14 cellular contexts compared by ENCODE assay signal in genomic region chr7:142418316-142418715, GRCh38.
DNase-seq lines count a peak whose midpoint lies in the region; ATAC-seq, FAIRE-seq and TF ChIP-seq lines count a peak whose summit lies in the region.
"Had no signal": no experiment of that assay in that cellular context is flagged by ENCODE, and none has a peak within 500 bp of the region (broad histone marks: within the 10 kb centered on the region; RNA-seq: fewer than 3 reads in every experiment).

No MANE protein-coding gene starts in this region.

- H2BK5ac ChIP-seq in H1 (ENCODE audit: low read depth, low read length): no peak overlapping the region

- H3K4me3 ChIP-seq in CD8-positive, alpha-beta T cell (ENCODE audit: low read depth, low read length): no peak overlapping the region
- H3K4me3 ChIP-seq in H1 (ENCODE audit: extremely low read depth in 1 of 4, insufficient read depth in 2 of 4, low read depth in 3 of 4, low read length in 4 of 4): no peak overlapping the region

- CTCF ChIA-PET in CD8-positive, alpha-beta T cell (lab: Charles Lee): interaction anchor here (1.0 to 2.4 kb wide), 5 partner anchors 25 to 392 kb away, joined by 3 to 11 read pairs (median 3); no protein-coding TSS in a partner anchor
- CTCF ChIA-PET in H1 (lab: Charles Lee; ENCODE audit: partially characterized antibody) (interaction anchor here (0.6 to 7.2 kb wide), 15 partner anchors 12 to 241 kb away, joined by 3 to 78 read pairs (median 3); no protein-coding TSS in a partner anchor), RWPE1 (lab: Yijun Ruan, JAX) (no interaction called here)

- H2BK120ac ChIP-seq in H1 (replicated peaks; ENCODE audit: low read depth, low read length): no peak overlapping the region

- H4K91ac ChIP-seq in H1 (replicated peaks; ENCODE audit: insufficient read length, low read length): no peak overlapping the region

- H3K27ac ChIP-seq in CD8-positive, alpha-beta T cell (ENCODE audit: low read depth, low read length): no peak overlapping the region
- H3K27ac ChIP-seq in H1 (ENCODE audit: low read depth, low read length) (no peak overlapping the region), RWPE1 (no peak overlapping the region)
- H3K27ac ChIP-seq: KMS-11 had no signal

- H3K79me2 ChIP-seq in H1 (ENCODE audit: control insufficient read depth in 1 of 2, insufficient read depth in 2 of 2, low read length in 2 of 2): no peaks in the 10 kb centered on the region

- ATAC-seq in CD8-positive, alpha-beta T cell: no peak
- no peak for ATAC-seq in GM21390 (IDR thresholded peaks at IDR 0.05; ENCODE audit: unreplicated experiment)

- no peak overlapping the region for H3K9ac ChIP-seq in H1 (replicated peaks in 1 of 4; ENCODE audit: extremely low read depth in 1 of 4, low read depth in 3 of 4, low read length in 3 of 4)
- H3K9ac ChIP-seq: KMS-11 had no signal

- no peak overlapping the region for H2BK15ac ChIP-seq in H1 (ENCODE audit: low read length)

- POLR2A ChIA-PET in CD8-positive, alpha-beta T cell (lab: Charles Lee): no interaction called here
- POLR2A ChIA-PET in H1 (lab: Charles Lee; ENCODE audit: partially characterized antibody) (no interaction called here), RWPE1 (lab: Yijun Ruan, JAX; ENCODE audit: low non-redundant PET) (no interaction called here)

- DNase-seq in AML-193 (lab: John Stamatoyannopoulos, UW) (peak; percentile 32 to 50), MV-4-11 (lab: John Stamatoyannopoulos, UW) (peak; percentile 44), H1 (ENCODE audit: low read depth in 1 of 2, low spot score in 2 of 2) (no peak), RWPE1 (ENCODE audit: low spot score) (no peak), SHP77 (lab: John Stamatoyannopoulos, UW) (no peak), NCI-H82 treated with DMSO at 0.1 percent for 48 hours (lab: John Stamatoyannopoulos, UW; ENCODE audit: unreplicated experiment) (no peak)
- DNase-seq in CD8-positive, alpha-beta T cell: no peak
- DNase-seq: H9, NCI-H2107, NCI-H345, NCI-H526 treated with DMSO at 0.1 percent for 48 hours, SW 1271 had no signal

- H4K5ac ChIP-seq in H1 (ENCODE audit: insufficient read length, low read depth, low read length): no peak overlapping the region

- H3K9me3 Mint-ChIP-seq in CD8-positive, alpha-beta T cell: no peaks in the 10 kb centered on the region
- H3K9me3 Mint-ChIP-seq: H9 had no signal

- no peak for TF ChIP-seq EP300 in H1 (IDR thresholded peaks at IDR 0.05; ENCODE audit: borderline replicate concordance in 1 of 2, low read depth in 2 of 2, low read length in 2 of 2)

- no peak overlapping the region for H2BK20ac ChIP-seq in H1 (ENCODE audit: low read length)

- H3K23ac ChIP-seq in H1 (ENCODE audit: insufficient read length): no peak overlapping the region

- H3K4me3 Mint-ChIP-seq in CD8-positive, alpha-beta T cell: no peak overlapping the region
- H3K4me3 Mint-ChIP-seq: H9 had no signal

- no peaks in the 10 kb centered on the region for H3K36me3 Mint-ChIP-seq in CD8-positive, alpha-beta T cell

- intact Hi-C loops in CD8-positive, alpha-beta T cell (cut with DNase I, micrococcal nuclease): no loop called here

- peak overlapping the region; percentile 46 for H3K27ac Mint-ChIP-seq in CD8-positive, alpha-beta T cell
- H3K27ac Mint-ChIP-seq: H9 had no signal

- H4K8ac ChIP-seq in H1 (ENCODE audit: extremely low read depth, insufficient read depth, low read length): no peak overlapping the region

- no peak overlapping the region for H3K4me2 ChIP-seq in H1 (ENCODE audit: insufficient read depth in 1 of 2, low read depth in 2 of 2, low read length in 2 of 2)
- H3K4me2 ChIP-seq: KMS-11 had no signal

- no peak overlapping the region for H3K18ac ChIP-seq in H1 (ENCODE audit: extremely low read depth, low read length)

- 85% methylated on average over 4 of the region's 4 CpGs; no CpG with 5 or more reads in 1 of the 2 experiments for WGBS in H1 (ENCODE audit: extremely low coverage in 1 of 2, insufficient coverage in 1 of 2, insufficient read length in 1 of 2, insufficient replicate concordance in 2 of 2, low coverage in 1 of 2, low lambda C conversion rate in 2 of 2, missing lambda C conversion rate in 1 of 2), 2 experiments

- no peaks in the 10 kb centered on the region for H3K27me3 Mint-ChIP-seq in CD8-positive, alpha-beta T cell (ENCODE audit: low read depth)

- FAIRE-seq in H1 (lab: Jason Lieb, UNC): no peak

- peak overlapping the region; percentile 96 for H2AFZ ChIP-seq in H1 (ENCODE audit: low read length)

- H3K56ac ChIP-seq in H1 (replicated peaks; ENCODE audit: insufficient read length, low read depth, low read length): no peak overlapping the region

- no peaks in the 10 kb centered on the region for H3K27me3 ChIP-seq in CD8-positive, alpha-beta T cell (ENCODE audit: insufficient read depth, low read length)
- no peaks in the 10 kb centered on the region for H3K27me3 ChIP-seq in H1 (replicated peaks in 1 of 4; ENCODE audit: control insufficient read depth in 3 of 4, extremely low read depth in 1 of 4, insufficient read depth in 3 of 4, low read length in 3 of 4)

- H3K36me3 ChIP-seq in CD8-positive, alpha-beta T cell (ENCODE audit: insufficient read depth, low read length): no peaks in the 10 kb centered on the region
- no peaks in the 10 kb centered on the region for H3K36me3 ChIP-seq in H1 (ENCODE audit: control insufficient read depth in 2 of 4, insufficient read depth in 4 of 4, low read length in 3 of 4)

- H4K20me1 ChIP-seq in H1 (replicated peaks in 1 of 2; ENCODE audit: control insufficient read depth in 1 of 2, insufficient read depth in 2 of 2, low read length in 2 of 2): no peaks in the 10 kb centered on the region

- H3K79me1 ChIP-seq in H1 (ENCODE audit: low read depth, low read length): no peaks in the 10 kb centered on the region

- H2BK12ac ChIP-seq in H1 (ENCODE audit: low read depth, low read length): no peak overlapping the region

- H3K23me2 ChIP-seq in H1 (ENCODE audit: low read depth, low read length): no peaks in the 10 kb centered on the region

- no peak for TF ChIP-seq POLR2A in H1 (IDR thresholded peaks at IDR 0.05; ENCODE audit: control extremely low read depth in 1 of 2, low read depth in 2 of 2, low read length in 2 of 2)

- no peak overlapping the region for H2AK5ac ChIP-seq in H1 (ENCODE audit: low read depth, low read length)

- TF ChIP-seq CTCF in CD8-positive, alpha-beta T cell (IDR thresholded peaks at IDR 0.05): no peak
- TF ChIP-seq CTCF in H1 (IDR thresholded peaks at IDR 0.05; ENCODE audit: control extremely low read depth in 1 of 3, insufficient read depth in 1 of 3, low read depth in 1 of 3, low read length in 3 of 3) (no peak), RWPE1 (conservative IDR thresholded peaks at IDR 0.05; ENCODE audit: low read depth) (no peak)

- H3K14ac ChIP-seq in H1 (ENCODE audit: insufficient read length): no peak overlapping the region

- TF ChIP-seq RAD21 in H1 (IDR thresholded peaks at IDR 0.05 in 1 of 2, conservative IDR thresholded peaks at IDR 0.05 in 1 of 2; ENCODE audit: low read depth in 2 of 2, low read length in 2 of 2): no peak

- no peaks in the 10 kb centered on the region for H3K9me3 ChIP-seq in CD8-positive, alpha-beta T cell (ENCODE audit: low read length)
- H3K9me3 ChIP-seq in H1 (ENCODE audit: insufficient read depth in 2 of 2, low read depth in 1 of 2, low read length in 1 of 2): no peaks in the 10 kb centered on the region

- H3K4me1 ChIP-seq in CD8-positive, alpha-beta T cell (ENCODE audit: insufficient read depth, low read length): no peaks in the 10 kb centered on the region
- H3K4me1 ChIP-seq in H1 (replicated peaks in 1 of 4; ENCODE audit: control insufficient read depth in 3 of 4, insufficient read depth in 4 of 4, low read length in 3 of 4): peaks cover 0 to 5% (median 1%) of the 10 kb centered on the region in 4 experiments; a peak in 2 of 7 replicates

- H3K4ac ChIP-seq in H1 (replicated peaks; ENCODE audit: insufficient read length, low read depth, low read length): no peak overlapping the region

- peaks cover 6% of the 10 kb centered on the region for H3K4me1 Mint-ChIP-seq in CD8-positive, alpha-beta T cell (ENCODE audit: low read depth)

TF ChIP-seq in H1, 55 proteins besides CTCF, POLR2A, EP300 and RAD21:
- TF ChIP-seq CEBPB (IDR thresholded peaks at IDR 0.05; ENCODE audit: low read depth, low read length): no peak
- TF ChIP-seq ASH2L (IDR thresholded peaks at IDR 0.05; ENCODE audit: low read length): no peak

Comparison
In these comparisons a context has a peak if more than half of its experiments do, and no peak if none do; other contexts are left out.
1. DNase-seq: peak in AML-193 (2 of 2) and MV-4-11 (single experiment); none in CD8-positive, alpha-beta T cell (0 of 7), H1 (0 of 2), RWPE1 (single experiment), SHP77 (0 of 2) and NCI-H82 treated with DMSO at 0.1 percent for 48 hours (single experiment).